1 cellular context compared by ENCODE assay signal in genomic region chr11:102413497-102413896, GRCh38.
TF ChIP-seq lines count a peak whose summit lies in the region.

No MANE protein-coding gene starts in this region.

TF ChIP-seq in HepG2, 621 proteins besides CTCF, POLR2A, EP300 and RAD21:
- peak; percentile 21; the same call in 1 of the 2 replicates for TF ChIP-seq ZNF687 (CRISPR knock-in tag; IDR thresholded peaks at IDR 0.05)
- TF ChIP-seq ZNF609 (CRISPR knock-in tag; IDR thresholded peaks at IDR 0.05; ENCODE audit: borderline replicate concordance): no peak
- TF ChIP-seq RBM22 (optimal IDR thresholded peaks at IDR 0.05; ENCODE audit: low read length): peak; percentile 58
- 0 out of 2 replicates have a peak, but pooled peaks have one; percentile 12 for TF ChIP-seq POLR2AphosphoS5 (IDR thresholded peaks at IDR 0.05; ENCODE audit: low read depth, low read length)
- TF ChIP-seq TMF1 (CRISPR knock-in tag; IDR thresholded peaks at IDR 0.05; ENCODE audit: low read depth): no peak
- TF ChIP-seq ZNF883 (CRISPR knock-in tag; IDR thresholded peaks at IDR 0.05; ENCODE audit: not compliant biosample characterization): no peak
